Comparison of ENCODE assay signal across 1 cellular context in the genomic region with DNA sequence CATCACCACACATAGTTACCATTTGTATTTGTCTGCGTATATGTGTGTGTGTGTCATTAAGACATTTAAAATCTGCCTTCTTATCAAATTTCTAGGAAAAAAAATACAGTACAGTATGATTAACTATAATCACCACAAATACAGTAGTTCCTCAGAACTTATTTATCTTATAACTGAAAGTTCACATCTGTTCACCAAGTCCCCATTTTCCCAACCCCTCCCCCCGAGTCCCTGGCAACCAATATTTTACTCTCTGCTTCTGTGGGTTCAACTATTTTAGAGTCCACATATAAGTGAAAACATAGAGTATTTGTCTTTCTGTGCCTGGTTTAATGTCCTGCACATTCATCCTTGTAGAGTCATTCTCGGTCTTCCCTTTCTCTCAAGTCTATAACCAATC.
TF ChIP-seq lines count a peak whose summit lies in the region.

No MANE protein-coding gene starts in this region.

TF ChIP-seq in H1, 55 proteins besides CTCF, POLR2A, EP300 and RAD21 (continued from another document):
- TF ChIP-seq USF2 (IDR thresholded peaks at IDR 0.05; ENCODE audit: low read length): no peak
